ENCODE assay signal across 12 cellular contexts in the genomic region with DNA sequence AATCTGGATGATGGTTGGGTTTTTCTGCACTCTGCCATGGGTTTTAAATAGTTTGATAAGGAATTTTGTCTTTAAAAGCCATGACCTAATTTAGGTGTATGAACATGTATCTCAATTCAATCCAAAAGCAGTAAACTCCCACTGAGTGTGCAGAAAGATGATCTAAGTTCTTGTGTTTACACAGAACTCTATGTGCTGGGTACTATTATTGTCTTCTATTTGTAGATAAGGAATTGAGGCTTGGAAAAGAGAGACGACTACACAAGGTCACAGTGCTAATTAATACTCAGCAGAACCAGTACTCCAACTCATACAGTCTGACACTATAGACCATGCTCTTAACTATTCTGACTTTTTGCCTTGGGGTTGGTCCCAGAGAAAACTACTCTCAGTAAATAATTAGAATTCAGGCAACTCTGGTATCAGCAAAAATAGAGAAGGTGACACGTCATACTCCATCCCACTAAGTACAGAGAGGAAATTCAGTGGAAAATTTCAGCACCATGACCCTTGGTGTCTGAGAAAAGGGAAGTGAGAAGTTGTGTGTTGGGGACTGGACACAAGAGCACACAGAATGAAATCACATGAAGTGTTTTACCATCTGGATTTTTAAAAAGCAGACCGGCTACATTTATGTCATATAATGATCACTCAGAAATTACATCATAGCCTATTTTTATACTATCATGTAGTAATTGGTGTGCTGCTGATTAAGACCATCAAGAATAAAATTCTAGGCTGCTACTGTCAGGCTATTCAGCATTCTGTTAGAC. TPM values are rescaled to one million over a fixed set of nuclear protein-coding genes. Genes with fewer than 3 reads are reported as not detected.
DNase-seq lines count a peak whose midpoint lies in the region; ATAC-seq and TF ChIP-seq lines count a peak whose summit lies in the region.
"Had no signal": no experiment of that assay in that cellular context is flagged by ENCODE, and none has a peak within 500 bp of the region (broad histone marks: within the 10 kb centered on the region; RNA-seq: fewer than 3 reads in every experiment).

No MANE protein-coding gene starts in this region.

- H3K36me3 ChIP-seq in right lobe of liver (no peaks in the 10 kb centered on the region), tibial artery (no peaks in the 10 kb centered on the region)
- H3K36me3 ChIP-seq: adrenal gland, stomach had no signal

- ATAC-seq in GM18520 (IDR thresholded peaks at IDR 0.05; ENCODE audit: unreplicated experiment) (peak; percentile 83), HG02588 (IDR thresholded peaks at IDR 0.05; ENCODE audit: unreplicated experiment) (peak; percentile 97), right lobe of liver (peak; percentile 48 to 80 (median 62))
- ATAC-seq: T-helper 17 cell had no signal

- H3K4me1 ChIP-seq in right lobe of liver (no peaks in the 10 kb centered on the region), tibial artery (peaks cover 0 to 54% (median 2%) of the 10 kb centered on the region in 4 donors)
- H3K4me1 ChIP-seq: adrenal gland, parathyroid adenoma, stomach had no signal

- DNase-seq in HL-60 (ENCODE audit: low read depth in 1 of 2, low spot score in 1 of 2) (peak; percentile 53 to 74), right lobe of liver (no peak), foreskin melanocyte (no peak), AG08396 (ENCODE audit: low spot score) (no peak), tibial artery (no peak)
- no peak for DNase-seq in activated effector memory CD4-positive, alpha-beta T cell treated with anti-CD3 and anti-CD28 coated beads, Interleukin-2, amount 50 U/mL, for 16 hours
- DNase-seq: adrenal gland, stomach, T-helper 17 cell had no signal

- WGBS in right lobe of liver (ENCODE audit: insufficient coverage, low coverage, low lambda C conversion rate, missing lambda C conversion rate): 29% methylated on average over 3 of the region's 3 CpGs

- TF ChIP-seq CTCF in HL-60 (IDR thresholded peaks at IDR 0.05; ENCODE audit: insufficient read depth, low read length) (no peak), right lobe of liver (IDR thresholded peaks at IDR 0.05) (no peak), tibial artery (IDR thresholded peaks at IDR 0.05) (no peak)

- peak overlapping the region; percentile 29 for H3K27ac ChIP-seq in HL-60 (replicated peaks)
- no peak overlapping the region for H3K27ac ChIP-seq in right lobe of liver
- peak overlapping the region in 1 of 2 donors; percentile 44 for H3K27ac ChIP-seq in tibial artery
- H3K27ac ChIP-seq: adrenal gland, parathyroid adenoma, stomach had no signal

- H3K27me3 ChIP-seq in HL-60 (ENCODE audit: insufficient read depth, poor library complexity, severe bottlenecking) (no peaks in the 10 kb centered on the region), right lobe of liver (no peaks in the 10 kb centered on the region), tibial artery (no peaks in the 10 kb centered on the region)
- H3K27me3 ChIP-seq: adrenal gland, stomach had no signal

- H3K4me3 ChIP-seq in HL-60 (replicated peaks; ENCODE audit: insufficient read depth, low read length) (no peak overlapping the region), right lobe of liver (no peak overlapping the region), tibial artery (no peak overlapping the region)
- H3K4me3 ChIP-seq: adrenal gland, stomach had no signal

- TF ChIP-seq POLR2A in right lobe of liver (IDR thresholded peaks at IDR 0.05): no peak

- H3K9me3 ChIP-seq in right lobe of liver (no peaks in the 10 kb centered on the region), tibial artery (no peaks in the 10 kb centered on the region)
- H3K9me3 ChIP-seq: adrenal gland, stomach had no signal

- intact Hi-C loops in right lobe of liver (cut with DNase I): no loop called here
- intact Hi-C loops in tibial artery (cut with DNase I; ENCODE audit: low total_unique reads): no loop called here

RNA-seq across cellular contexts. Expression of a gene that starts 18.2 kb away (rescaled TPM):
- total RNA-seq in right lobe of liver: not detected
- total RNA-seq: T-helper 17 cell had no signal

Comparison
In these comparisons a context has a peak if more than half of its experiments do, and no peak if none do; other contexts are left out.
1. DNase-seq: peak in HL-60 (2 of 2); none in right lobe of liver (0 of 3), foreskin melanocyte (single experiment), AG08396 (single experiment), activated effector memory CD4-positive, alpha-beta T cell treated with anti-CD3 and anti-CD28 coated beads, Interleukin-2, amount 50 U/mL, for 16 hours (single experiment) and tibial artery (0 of 2).
2. Peak in every context shown above with its lines, with median percentiles within 50 percentile points of each other: ATAC-seq.